Comparison of ENCODE assay signal across 32 cellular contexts in the genomic region with DNA sequence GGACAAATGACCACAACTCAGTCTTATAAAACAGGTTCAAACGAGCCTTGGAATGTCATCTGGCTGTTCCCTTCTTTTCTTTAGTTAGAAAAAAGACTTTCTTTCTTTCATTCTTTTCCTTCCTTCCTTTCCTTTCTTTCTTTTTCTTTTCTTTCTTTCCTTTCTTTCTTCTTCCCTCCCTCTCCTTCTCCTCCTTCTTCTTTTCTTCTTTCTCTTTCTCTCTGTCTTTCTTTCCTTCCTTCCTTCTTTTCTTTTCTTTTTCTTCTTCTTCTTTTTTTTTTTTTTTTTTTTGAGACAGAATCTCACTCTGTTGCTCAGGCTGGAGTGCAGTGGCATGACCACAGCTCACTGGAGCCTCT. TPM values are rescaled to one million over a fixed set of nuclear protein-coding genes. Genes with fewer than 3 reads are reported as not detected.
"Had no signal": no experiment of that assay in that cellular context is flagged by ENCODE, and none has a peak within 500 bp of the region (broad histone marks: within the 10 kb centered on the region; RNA-seq: fewer than 3 reads in every experiment).

No MANE protein-coding gene starts in this region.

- H3K36me3 Mint-ChIP-seq: activated CD8-positive, alpha-beta memory T cell treated with anti-CD3 and anti-CD28 coated beads, Interleukin-2, amount 10 ng/mL, durations not matched to agents 7 days and 5 days; activated naive CD8-positive, alpha-beta T cell treated with anti-CD3 and anti-CD28 coated beads for 36 hours had no signal

- H3K27ac ChIP-seq: ascending aorta, cardiac muscle cell, SJSA1, VCaP had no signal

- H3K4me2 ChIP-seq: SK-N-SH had no signal

- H3K9me3 Mint-ChIP-seq: activated B cell treated with CpG ODN at 0.5 μM for 24 hours; activated CD4-positive, alpha-beta memory T cell treated with anti-CD3 and anti-CD28 coated beads, Interleukin-2, amount 10 ng/mL, durations not matched to agents 7 days and 5 days; activated naive CD8-positive, alpha-beta T cell treated with anti-CD3 and anti-CD28 coated beads for 36 hours; activated T-cell treated with anti-CD3 and anti-CD28 coated beads, Interleukin-2, amount 50 U/mL, for 72 hours; activated T-helper 17 cell treated with anti-CD3 and anti-CD28 coated beads, Interleukin-2, amount 50 U/mL, for 72 hours; T-helper 1 cell treated with Interleukin-12 subunit alpha and Interleukin-12 subunit beta and Interleukin-4 antibody, amounts not matched to agents 30 μg/mL and 1 μg/mL, for 36 hours had no signal

- H3K4me3 ChIP-seq: ascending aorta, cardiac muscle cell, SJSA1 had no signal

- H3K9me3 ChIP-seq: ascending aorta, SJSA1, SK-N-SH had no signal

- H3K9ac ChIP-seq: SK-N-SH had no signal

- H3K4me1 Mint-ChIP-seq: activated B cell treated with CpG ODN at 0.5 μM for 24 hours; activated CD4-positive, alpha-beta memory T cell treated with anti-CD3 and anti-CD28 coated beads, Interleukin-2, amount 10 ng/mL, durations not matched to agents 7 days and 5 days; activated CD8-positive, alpha-beta memory T cell treated with anti-CD3 and anti-CD28 coated beads, Interleukin-2, amount 10 ng/mL, durations not matched to agents 7 days and 5 days had no signal

- H3K27me3 ChIP-seq: ascending aorta, cardiac muscle cell had no signal

- H3K36me3 ChIP-seq: ascending aorta, cardiac muscle cell, SJSA1 had no signal

- H3K4me3 Mint-ChIP-seq: activated B cell treated with CpG ODN at 0.5 μM for 24 hours; activated CD4-positive, alpha-beta memory T cell treated with anti-CD3 and anti-CD28 coated beads, Interleukin-2, amount 10 ng/mL, durations not matched to agents 7 days and 5 days; activated CD8-positive, alpha-beta memory T cell treated with anti-CD3 and anti-CD28 coated beads, Interleukin-2, amount 10 ng/mL, durations not matched to agents 7 days and 5 days; activated naive CD8-positive, alpha-beta T cell treated with anti-CD3 and anti-CD28 coated beads for 36 hours; activated T-cell treated with anti-CD3 and anti-CD28 coated beads, Interleukin-2, amount 50 U/mL, for 72 hours; activated T-helper 17 cell treated with anti-CD3 and anti-CD28 coated beads, Interleukin-2, amount 50 U/mL, for 72 hours; T-helper 1 cell treated with Interleukin-12 subunit alpha and Interleukin-12 subunit beta and Interleukin-4 antibody, amounts not matched to agents 30 μg/mL and 1 μg/mL, for 36 hours had no signal

- DNase-seq: activated B cell treated with CpG ODN at 0.5 μM for 24 hours; activated CD4-positive, alpha-beta memory T cell treated with anti-CD3 and anti-CD28 coated beads, Interleukin-2, amount 10 ng/mL, durations not matched to agents 7 days and 5 days; activated CD4-positive, alpha-beta T cell treated with anti-CD3 and anti-CD28 coated beads for 4 hours; activated CD4-positive, alpha-beta T cell treated with anti-CD3 and anti-CD28 coated beads, Interleukin-2, amount 50 U/mL, for 1 hour; activated CD4-positive, CD25-positive, alpha-beta regulatory T cell treated with anti-CD3 and anti-CD28 coated beads, Interleukin-2, amount 50 U/mL, for 72 hours; activated CD8-positive, alpha-beta memory T cell treated with anti-CD3 and anti-CD28 coated beads for 24 hours; activated CD8-positive, alpha-beta memory T cell treated with anti-CD3 and anti-CD28 coated beads, Interleukin-2, amount 10 ng/mL, durations not matched to agents 7 days and 5 days; activated CD8-positive, alpha-beta memory T cell treated with anti-CD3 and anti-CD28 coated beads, Interleukin-2, amount 50 U/mL, for 48 hours; activated effector memory CD4-positive, alpha-beta T cell treated with anti-CD3 and anti-CD28 coated beads, Interleukin-2, amount 50 U/mL, for 16 hours; activated naive CD4-positive, alpha-beta T cell; activated naive CD4-positive, alpha-beta T cell treated with anti-CD3 and anti-CD28 coated beads, Interleukin-2, amount 50 U/mL, for 16 hours; activated naive CD8-positive, alpha-beta T cell treated with anti-CD3 and anti-CD28 coated beads for 36 hours; activated T-cell treated with anti-CD3 and anti-CD28 coated beads, Interleukin-2, amount 50 U/mL, for 72 hours; amygdala; Karpas-422; NCI-H1105; NCI-H1417 treated with DMSO at 0.1 percent for 48 hours; NCI-H1694; NCI-H2029; NCI-H345; NCI-H524 treated with DMSO at 0.1 percent for 48 hours; RPMI8226; SHP77 treated with DMSO at 0.1 percent for 48 hours; T-helper 9 cell had no signal

- H3K27ac Mint-ChIP-seq: activated B cell treated with CpG ODN at 0.5 μM for 24 hours; activated CD4-positive, alpha-beta memory T cell treated with anti-CD3 and anti-CD28 coated beads, Interleukin-2, amount 10 ng/mL, durations not matched to agents 7 days and 5 days; activated CD8-positive, alpha-beta memory T cell treated with anti-CD3 and anti-CD28 coated beads, Interleukin-2, amount 10 ng/mL, durations not matched to agents 7 days and 5 days; activated naive CD8-positive, alpha-beta T cell treated with anti-CD3 and anti-CD28 coated beads for 36 hours; activated T-cell treated with anti-CD3 and anti-CD28 coated beads, Interleukin-2, amount 50 U/mL, for 72 hours; activated T-helper 17 cell treated with anti-CD3 and anti-CD28 coated beads, Interleukin-2, amount 50 U/mL, for 72 hours; T-helper 1 cell treated with Interleukin-12 subunit alpha and Interleukin-12 subunit beta and Interleukin-4 antibody, amounts not matched to agents 30 μg/mL and 1 μg/mL, for 36 hours had no signal

- H3K4me1 ChIP-seq: ascending aorta had no signal

RNA-seq across cellular contexts. Expression of gene LAMC3, which starts 9.7 kb away (rescaled TPM):
- total RNA-seq: activated B cell treated with CpG ODN at 0.5 μM for 24 hours; activated CD4-positive, alpha-beta memory T cell treated with anti-CD3 and anti-CD28 coated beads, Interleukin-2, amount 10 ng/mL, durations not matched to agents 7 days and 5 days; MCF 10A; SJSA1 had no signal
